In the genomic region with DNA sequence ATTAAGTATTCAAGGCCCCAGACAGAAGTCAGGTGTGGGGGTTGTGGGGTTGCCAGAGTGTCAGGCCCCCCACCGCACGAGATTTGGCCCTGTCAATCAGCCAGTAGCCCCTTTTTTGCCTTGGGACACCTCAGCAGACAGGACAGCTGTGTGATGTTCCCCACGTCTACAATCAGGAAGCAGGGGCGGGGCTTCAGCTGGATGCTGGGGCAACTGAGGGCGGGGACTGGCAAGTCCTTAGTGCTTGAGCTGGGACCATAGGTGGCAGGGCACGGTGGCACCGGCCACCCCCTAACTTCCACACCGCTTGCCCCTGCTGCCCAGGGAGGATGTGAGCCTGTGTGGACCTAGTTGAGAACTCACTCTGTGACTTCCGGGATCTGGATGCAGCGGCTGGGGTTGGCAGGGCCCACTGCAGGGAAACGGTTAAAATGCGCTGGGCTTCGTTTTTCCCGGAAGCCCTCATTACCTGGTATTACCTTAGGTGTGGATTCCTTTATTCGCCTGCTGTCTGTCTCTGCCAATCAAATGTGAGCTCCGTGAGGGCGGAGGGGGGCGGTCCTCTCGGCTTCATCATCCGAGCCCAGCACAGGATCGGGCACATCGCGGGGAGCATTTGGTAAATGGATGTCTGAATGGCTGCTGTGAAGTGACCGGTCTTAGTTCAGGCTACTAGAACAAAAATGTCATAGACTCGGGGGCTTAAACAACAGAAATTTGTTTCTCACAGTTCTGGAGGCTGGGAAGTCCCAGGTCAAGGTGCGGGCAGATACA, we compare ENCODE assay signal across 1 cellular context.
TF ChIP-seq lines count a peak whose summit lies in the region.

No MANE protein-coding gene starts in this region.

TF ChIP-seq in K562, 482 proteins besides CTCF, POLR2A, EP300 and RAD21:
- TF ChIP-seq JUN (IDR thresholded peaks at IDR 0.05; ENCODE audit: borderline replicate concordance, low read depth, low read length) (no peak), JUN (CRISPR knock-in tag; IDR thresholded peaks at IDR 0.05; ENCODE audit: borderline replicate concordance) (no peak), BHLHE40 (IDR thresholded peaks at IDR 0.05; ENCODE audit: low read length) (no peak), ZFP36 (IDR thresholded peaks at IDR 0.05; ENCODE audit: low read depth, low read length, partially characterized antibody) (no peak), XRCC3 (IDR thresholded peaks at IDR 0.05) (no peak), DEAF1 (CRISPR knock-in tag; IDR thresholded peaks at IDR 0.05) (no peak), SMARCC2 (IDR thresholded peaks at IDR 0.05; ENCODE audit: low read depth) (no peak), DMBX1 (CRISPR knock-in tag; IDR thresholded peaks at IDR 0.05; ENCODE audit: borderline replicate concordance) (no peak), CSDE1 (IDR thresholded peaks at IDR 0.05) (no peak), SP1 (CRISPR knock-in tag; IDR thresholded peaks at IDR 0.05) (no peak), CBFA2T2 (conservative IDR thresholded peaks at IDR 0.05) (no peak), WHSC1 (IDR thresholded peaks at IDR 0.05; ENCODE audit: low read length) (no peak), ZBTB5 (IDR thresholded peaks at IDR 0.05) (no peak), E2F5 (CRISPR knock-in tag; IDR thresholded peaks at IDR 0.05) (no peak), SREBF1 (IDR thresholded peaks at IDR 0.05; ENCODE audit: borderline replicate concordance, low read depth, low read length) (no peak), ZBTB17 (CRISPR knock-in tag; IDR thresholded peaks at IDR 0.05) (no peak), BRCA1 (IDR thresholded peaks at IDR 0.05) (no peak), BRCA1 (CRISPR knock-in tag; IDR thresholded peaks at IDR 0.05) (no peak), ZNF224 (CRISPR knock-in tag; IDR thresholded peaks at IDR 0.05) (no peak), SOX6 (IDR thresholded peaks at IDR 0.05) (no peak)
- TF ChIP-seq, protein P1, sequence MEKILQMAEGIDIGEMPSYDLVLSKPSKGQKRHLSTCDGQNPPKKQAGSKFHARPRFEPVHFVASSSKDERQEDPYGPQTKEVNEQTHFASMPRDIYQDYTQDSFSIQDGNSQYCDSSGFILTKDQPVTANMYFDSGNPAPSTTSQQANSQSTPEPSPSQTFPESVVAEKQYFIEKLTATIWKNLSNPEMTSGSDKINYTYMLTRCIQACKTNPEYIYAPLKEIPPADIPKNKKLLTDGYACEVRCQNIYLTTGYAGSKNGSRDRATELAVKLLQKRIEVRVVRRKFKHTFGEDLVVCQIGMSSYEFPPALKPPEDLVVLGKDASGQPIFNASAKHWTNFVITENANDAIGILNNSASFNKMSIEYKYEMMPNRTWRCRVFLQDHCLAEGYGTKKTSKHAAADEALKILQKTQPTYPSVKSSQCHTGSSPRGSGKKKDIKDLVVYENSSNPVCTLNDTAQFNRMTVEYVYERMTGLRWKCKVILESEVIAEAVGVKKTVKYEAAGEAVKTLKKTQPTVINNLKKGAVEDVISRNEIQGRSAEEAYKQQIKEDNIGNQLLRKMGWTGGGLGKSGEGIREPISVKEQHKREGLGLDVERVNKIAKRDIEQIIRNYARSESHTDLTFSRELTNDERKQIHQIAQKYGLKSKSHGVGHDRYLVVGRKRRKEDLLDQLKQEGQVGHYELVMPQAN (IDR thresholded peaks at IDR 0.05; ENCODE audit: borderline replicate concordance): no peak
TF ChIP-seq in K562: peak in this region for 0.
